8 cellular contexts compared by ENCODE assay signal in the genomic region with DNA sequence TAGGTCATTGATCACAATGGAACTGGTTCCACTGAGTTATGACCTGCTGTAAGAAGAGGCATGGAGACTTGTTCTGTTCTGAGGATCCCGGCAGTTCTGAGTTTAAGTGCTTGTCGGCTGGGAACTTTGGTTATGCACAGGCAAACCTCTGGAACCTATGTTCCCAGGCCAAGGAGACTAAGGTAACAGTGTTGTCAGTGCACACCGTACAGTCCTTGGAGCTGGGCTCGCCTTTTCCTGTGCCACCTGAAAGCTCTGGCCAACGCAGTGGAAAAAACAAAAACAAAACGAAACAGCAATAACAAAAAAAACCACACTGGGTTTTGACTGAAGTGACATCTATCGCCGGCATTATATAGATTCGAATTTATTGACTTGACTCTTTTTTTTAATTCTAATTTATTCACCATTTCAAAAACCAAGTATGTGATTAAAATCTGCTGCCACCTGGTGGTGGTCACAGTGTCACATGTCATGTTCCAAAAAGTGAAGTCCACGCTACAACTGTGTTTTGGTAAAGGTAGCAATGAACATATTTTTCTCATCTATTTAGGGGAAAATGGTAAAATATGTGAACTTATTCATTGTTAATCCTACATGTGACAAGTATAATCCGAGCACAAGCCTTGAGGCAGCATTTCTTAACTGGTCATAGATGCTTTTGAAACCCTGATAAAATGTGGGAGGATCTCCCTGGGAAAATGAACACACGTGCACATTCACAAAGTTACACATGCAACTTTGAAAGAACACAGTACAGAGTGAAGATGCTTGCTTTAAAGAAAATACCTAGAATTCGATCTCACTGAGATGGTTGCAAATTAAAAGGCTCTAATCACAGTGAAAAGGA.
DNase-seq lines count a peak whose midpoint lies in the region; ATAC-seq and TF ChIP-seq lines count a peak whose summit lies in the region.

No MANE protein-coding gene starts in this region.

- no peaks in the 10 kb centered on the region for H3K4me1 Mint-ChIP-seq in stimulated activated effector memory CD8-positive, alpha-beta T cell treated with anti-CD3 and anti-CD28 coated beads, Interleukin-12 subunit alpha, Interleukin-12 subunit beta, amount 100 ng/mL, for 72 hours

- DNase-seq in AG04449 (ENCODE audit: low read depth, low spot score) (no peak), GM06990 (ENCODE audit: extremely low read depth, insufficient read length) (no peak), OCI-M1 (lab: John Stamatoyannopoulos, UW) (peak; percentile 60), cerebellar cortex (ENCODE audit: low spot score) (peak; percentile 64), mucosa of descending colon (peak in 1 of 3 donors; percentile 61), cortex of kidney (lab: John Stamatoyannopoulos, UW) (no peak)
- DNase-seq in stimulated activated effector memory CD8-positive, alpha-beta T cell treated with anti-CD3 and anti-CD28 coated beads, Interleukin-12 subunit alpha, Interleukin-12 subunit beta, amount 100 ng/mL, for 72 hours (ENCODE audit: low spot score in 2 of 2), result no peak

- H3K36me3 ChIP-seq in GM06990 (ENCODE audit: control insufficient read depth, insufficient read depth, low read length), result no peaks in the 10 kb centered on the region
- H3K36me3 ChIP-seq in mucosa of descending colon (ENCODE audit: low read depth), result no peaks in the 10 kb centered on the region

- CTCF ChIA-PET in AG04449 (lab: Yijun Ruan, JAX), result interaction anchor here (1.1 to 1.2 kb wide), 2 partner anchors 1597 to 1600 kb away, joined by 3 to 4 read pairs; no protein-coding TSS in a partner anchor

- H3K4me3 Mint-ChIP-seq in stimulated activated effector memory CD8-positive, alpha-beta T cell treated with anti-CD3 and anti-CD28 coated beads, Interleukin-12 subunit alpha, Interleukin-12 subunit beta, amount 100 ng/mL, for 72 hours, result no peak overlapping the region

- H3K9me3 Mint-ChIP-seq in stimulated activated effector memory CD8-positive, alpha-beta T cell treated with anti-CD3 and anti-CD28 coated beads, Interleukin-12 subunit alpha, Interleukin-12 subunit beta, amount 100 ng/mL, for 72 hours, result peaks cover 2% of the 10 kb centered on the region

- H3K4me1 ChIP-seq in mucosa of descending colon (ENCODE audit: low read depth), result no peaks in the 10 kb centered on the region

- H3K9me3 ChIP-seq in mucosa of descending colon, result no peaks in the 10 kb centered on the region

- no peaks in the 10 kb centered on the region for H3K36me3 Mint-ChIP-seq in stimulated activated effector memory CD8-positive, alpha-beta T cell treated with anti-CD3 and anti-CD28 coated beads, Interleukin-12 subunit alpha, Interleukin-12 subunit beta, amount 100 ng/mL, for 72 hours

- H3K27me3 ChIP-seq in GM06990 (replicated peaks; ENCODE audit: control insufficient read depth, insufficient read depth, low read length), result no peaks in the 10 kb centered on the region

- intact Hi-C loops in mucosa of descending colon (cut with DNase I, micrococcal nuclease), result no loop called here

- H3K27ac Mint-ChIP-seq in stimulated activated effector memory CD8-positive, alpha-beta T cell treated with anti-CD3 and anti-CD28 coated beads, Interleukin-12 subunit alpha, Interleukin-12 subunit beta, amount 100 ng/mL, for 72 hours, result no peak overlapping the region

- ATAC-seq in mucosa of descending colon, result no peak
- ATAC-seq in HG03442 (IDR thresholded peaks at IDR 0.05; ENCODE audit: unreplicated experiment), result no peak
- no peak for ATAC-seq in stimulated activated effector memory CD8-positive, alpha-beta T cell treated with anti-CD3 and anti-CD28 coated beads, Interleukin-12 subunit alpha, Interleukin-12 subunit beta, amount 100 ng/mL, for 72 hours

- peak; percentile 25 for TF ChIP-seq CTCF in AG04449 (IDR thresholded peaks at IDR 0.05; ENCODE audit: insufficient read depth, low read length, missing control alignments)
- peak; percentile 42 for TF ChIP-seq CTCF in GM06990 (IDR thresholded peaks at IDR 0.05; ENCODE audit: insufficient read depth, low read length, poor library complexity, severe bottlenecking)
- TF ChIP-seq CTCF in mucosa of descending colon (IDR thresholded peaks at IDR 0.05), result peak; percentile 44

- POLR2A ChIA-PET in AG04449 (lab: Yijun Ruan, JAX), result interaction anchor here (0.6 kb wide), 1 partner anchor 23 kb away, joined by 3 read pairs; no protein-coding TSS in a partner anchor

- H3K4me3 ChIP-seq in AG04449 (ENCODE audit: low read depth, low read length) (no peak overlapping the region), GM06990 (replicated peaks; ENCODE audit: low read depth, low read length) (no peak overlapping the region), mucosa of descending colon (no peak overlapping the region)

Comparison
In these comparisons a context has a peak if more than half of its experiments do, and no peak if none do; other contexts are left out.
1. DNase-seq: peak in OCI-M1 (single experiment) and cerebellar cortex (single experiment); none in AG04449 (single experiment), GM06990 (single experiment), cortex of kidney (single experiment) and stimulated activated effector memory CD8-positive, alpha-beta T cell treated with anti-CD3 and anti-CD28 coated beads, Interleukin-12 subunit alpha, Interleukin-12 subunit beta, amount 100 ng/mL, for 72 hours (0 of 2).
2. Peak in every context shown above with its lines, with median percentiles within 50 percentile points of each other: CTCF ChIP-seq.